In genomic region chr3:47896736-47897135, GRCh38 we compare ENCODE assay signal across 21 cellular contexts.
A peak's percentile ranks its signal among the peaks of the same experiment; 100 is the strongest.
DNase-seq lines count a peak whose midpoint lies in the region; ATAC-seq, FAIRE-seq and TF ChIP-seq lines count a peak whose summit lies in the region.
"Had no signal": no experiment of that assay in that cellular context is flagged by ENCODE, and none has a peak within 500 bp of the region (broad histone marks: within the 10 kb centered on the region; RNA-seq: fewer than 3 reads in every experiment).

No MANE protein-coding gene starts in this region.

- no peaks in the 10 kb centered on the region for H3K9me3 Mint-ChIP-seq in stimulated activated naive CD8-positive, alpha-beta T cell treated with anti-CD3 and anti-CD28 coated beads, Interleukin-15, Interleukin-2, amounts not matched to agents 100 ng/mL and 50 ng/mL, for 24 hours
- H3K9me3 Mint-ChIP-seq in astrocyte (ENCODE audit: unreplicated experiment) (peaks cover 1% of the 10 kb centered on the region), naive B cell (no peaks in the 10 kb centered on the region)
- no peaks in the 10 kb centered on the region for H3K9me3 Mint-ChIP-seq in stimulated activated naive CD8-positive, alpha-beta T cell treated with anti-CD3 and anti-CD28 coated beads, Interleukin-15, amount 100 ng/mL, for 72 hours
- H3K9me3 Mint-ChIP-seq in CD8-positive, alpha-beta memory T cell = no peaks in the 10 kb centered on the region
- H3K9me3 Mint-ChIP-seq: CD8-positive, alpha-beta T cell had no signal

- peaks cover 58% of the 10 kb centered on the region for H4K20me1 ChIP-seq in astrocyte (ENCODE audit: insufficient read depth, low read length)

- peaks cover 38% of the 10 kb centered on the region for H3K36me3 Mint-ChIP-seq in stimulated activated naive CD8-positive, alpha-beta T cell treated with anti-CD3 and anti-CD28 coated beads, Interleukin-15, Interleukin-2, amounts not matched to agents 100 ng/mL and 50 ng/mL, for 24 hours (ENCODE audit: low read depth)
- peaks cover 24% of the 10 kb centered on the region for H3K36me3 Mint-ChIP-seq in astrocyte (ENCODE audit: low read depth, unreplicated experiment)
- peaks cover 0 to 21% of the 10 kb centered on the region in 2 donors for H3K36me3 Mint-ChIP-seq in naive B cell
- H3K36me3 Mint-ChIP-seq in CD8-positive, alpha-beta memory T cell = peaks cover 0 to 63% (median 13%) of the 10 kb centered on the region in 3 donors

- no peak overlapping the region for H3K27ac ChIP-seq in astrocyte (ENCODE audit: low read depth, low read length)
- no peak overlapping the region for H3K27ac ChIP-seq in CD8-positive, alpha-beta memory T cell (ENCODE audit: low read depth, low read length)
- H3K27ac ChIP-seq: BLaER1 treated with 17β-estradiol and CSF1 and Interleukin-3, amounts not matched to agents 10 nM and 100 nM; HL-60 had no signal

- ATAC-seq in stimulated activated naive CD8-positive, alpha-beta T cell treated with anti-CD3 and anti-CD28 coated beads, Interleukin-15, Interleukin-2, amounts not matched to agents 100 U/mL and 50 U/mL, for 24 hours = no peak
- ATAC-seq in naive B cell (ENCODE audit: low read depth in 2 of 2) = no peak
- no peak for ATAC-seq in stimulated activated naive CD8-positive, alpha-beta T cell treated with anti-CD3 and anti-CD28 coated beads, Interleukin-15, amount 100 ng/mL, for 72 hours
- no peak for ATAC-seq in GM21360 (IDR thresholded peaks at IDR 0.05; ENCODE audit: unreplicated experiment)
- ATAC-seq: CD8-positive, alpha-beta T cell; GM12878 had no signal

- CTCF ChIA-PET in CD8-positive, alpha-beta memory T cell (lab: Charles Lee) = no interaction called here

- no peaks in the 10 kb centered on the region for H3K4me1 ChIP-seq in astrocyte (ENCODE audit: insufficient read depth, low read length)
- no peaks in the 10 kb centered on the region for H3K4me1 ChIP-seq in CD8-positive, alpha-beta memory T cell (ENCODE audit: insufficient read depth, low read length)
- H3K4me1 ChIP-seq: BLaER1 treated with 17β-estradiol and CSF1 and Interleukin-3, amounts not matched to agents 10 nM and 100 nM had no signal

- H3K27me3 Mint-ChIP-seq in stimulated activated naive CD8-positive, alpha-beta T cell treated with anti-CD3 and anti-CD28 coated beads, Interleukin-15, Interleukin-2, amounts not matched to agents 100 ng/mL and 50 ng/mL, for 24 hours = no peaks in the 10 kb centered on the region
- H3K27me3 Mint-ChIP-seq in astrocyte (ENCODE audit: low read depth, unreplicated experiment) (no peaks in the 10 kb centered on the region), naive B cell (no peaks in the 10 kb centered on the region)
- H3K27me3 Mint-ChIP-seq in stimulated activated naive CD8-positive, alpha-beta T cell treated with anti-CD3 and anti-CD28 coated beads, Interleukin-15, amount 100 ng/mL, for 72 hours = no peaks in the 10 kb centered on the region
- H3K27me3 Mint-ChIP-seq in CD8-positive, alpha-beta memory T cell = no peaks in the 10 kb centered on the region
- H3K27me3 Mint-ChIP-seq: B cell had no signal

- H3K9me3 ChIP-seq in astrocyte (ENCODE audit: insufficient read depth, low read depth, low read length) = no peaks in the 10 kb centered on the region
- H3K9me3 ChIP-seq in CD8-positive, alpha-beta memory T cell (ENCODE audit: low read length) = no peaks in the 10 kb centered on the region
- H3K9me3 ChIP-seq: BLaER1 treated with 17β-estradiol and CSF1 and Interleukin-3, amounts not matched to agents 10 nM and 100 nM; HAP-1 had no signal

- H3K9ac ChIP-seq in astrocyte (ENCODE audit: low read length) = no peak overlapping the region
- H3K9ac ChIP-seq: BLaER1 treated with 17β-estradiol and CSF1 and Interleukin-3, amounts not matched to agents 10 nM and 100 nM had no signal

- H3K27ac Mint-ChIP-seq in stimulated activated naive CD8-positive, alpha-beta T cell treated with anti-CD3 and anti-CD28 coated beads, Interleukin-15, Interleukin-2, amounts not matched to agents 100 ng/mL and 50 ng/mL, for 24 hours = peak overlapping the region; percentile 8
- H3K27ac Mint-ChIP-seq in astrocyte (ENCODE audit: unreplicated experiment) (peak overlapping the region; percentile 69), naive B cell (peak overlapping the region in 4 of 6 donors; percentile 15 to 78 (median 36))
- peak overlapping the region; percentile 8 to 83 for H3K27ac Mint-ChIP-seq in stimulated activated naive CD8-positive, alpha-beta T cell treated with anti-CD3 and anti-CD28 coated beads, Interleukin-15, amount 100 ng/mL, for 72 hours
- peak overlapping the region in 1 of 8 donors; percentile 48 for H3K27ac Mint-ChIP-seq in CD8-positive, alpha-beta memory T cell
- H3K27ac Mint-ChIP-seq: B cell; CD8-positive, alpha-beta T cell had no signal

- H3K4me1 Mint-ChIP-seq in stimulated activated naive CD8-positive, alpha-beta T cell treated with anti-CD3 and anti-CD28 coated beads, Interleukin-15, Interleukin-2, amounts not matched to agents 100 ng/mL and 50 ng/mL, for 24 hours (ENCODE audit: low read depth) = peaks cover 5% of the 10 kb centered on the region
- H3K4me1 Mint-ChIP-seq in astrocyte (ENCODE audit: low read depth, unreplicated experiment) (peaks cover 9% of the 10 kb centered on the region), naive B cell (peaks cover 0 to 4% (median 0%) of the 10 kb centered on the region in 3 donors)
- peaks cover 13% of the 10 kb centered on the region for H3K4me1 Mint-ChIP-seq in stimulated activated naive CD8-positive, alpha-beta T cell treated with anti-CD3 and anti-CD28 coated beads, Interleukin-15, amount 100 ng/mL, for 72 hours
- peaks cover 0 to 11% (median 4%) of the 10 kb centered on the region in 3 donors for H3K4me1 Mint-ChIP-seq in CD8-positive, alpha-beta memory T cell
- H3K4me1 Mint-ChIP-seq: B cell had no signal

- no peak for FAIRE-seq in astrocyte (lab: Jason Lieb, UNC)
- FAIRE-seq: GM12878, GM19239, H1 had no signal

- no peak overlapping the region for H3K4me3 Mint-ChIP-seq in stimulated activated naive CD8-positive, alpha-beta T cell treated with anti-CD3 and anti-CD28 coated beads, Interleukin-15, Interleukin-2, amounts not matched to agents 100 ng/mL and 50 ng/mL, for 24 hours
- H3K4me3 Mint-ChIP-seq in astrocyte (ENCODE audit: unreplicated experiment) (no peak overlapping the region), naive B cell (no peak overlapping the region)
- no peak overlapping the region for H3K4me3 Mint-ChIP-seq in stimulated activated naive CD8-positive, alpha-beta T cell treated with anti-CD3 and anti-CD28 coated beads, Interleukin-15, amount 100 ng/mL, for 72 hours
- H3K4me3 Mint-ChIP-seq in CD8-positive, alpha-beta memory T cell = no peak overlapping the region
- H3K4me3 Mint-ChIP-seq: B cell; CD8-positive, alpha-beta T cell had no signal

- no peak overlapping the region for H3K4me3 ChIP-seq in astrocyte (ENCODE audit: insufficient read depth, low read depth, low read length)
- no peak overlapping the region for H3K4me3 ChIP-seq in CD8-positive, alpha-beta memory T cell (ENCODE audit: low read length)
- H3K4me3 ChIP-seq: BLaER1 treated with 17β-estradiol and CSF1 and Interleukin-3, amounts not matched to agents 10 nM and 100 nM; GM12878; HAP-1 had no signal

- no peak overlapping the region for H2AFZ ChIP-seq in astrocyte (ENCODE audit: low read depth, low read length)

- H3K36me3 ChIP-seq in astrocyte (ENCODE audit: insufficient read depth, low read length) = peaks cover 36% of the 10 kb centered on the region
- peaks cover 6% of the 10 kb centered on the region for H3K36me3 ChIP-seq in CD8-positive, alpha-beta memory T cell (ENCODE audit: insufficient read depth, low read length)

- TF ChIP-seq CTCF in astrocyte (IDR thresholded peaks at IDR 0.05; ENCODE audit: insufficient read depth, low read depth, low read length) = no peak

- DNase-seq in stimulated activated naive CD8-positive, alpha-beta T cell treated with anti-CD3 and anti-CD28 coated beads, Interleukin-15, Interleukin-2, amounts not matched to agents 100 U/mL and 50 U/mL, for 24 hours = no peak
- DNase-seq in astrocyte (ENCODE audit: low read depth) (no peak), naive B cell (no peak), hepatic stellate cell (ENCODE audit: low spot score) (no peak)
- no peak for DNase-seq in stimulated activated naive CD8-positive, alpha-beta T cell treated with anti-CD3 and anti-CD28 coated beads, Interleukin-15, amount 100 ng/mL, for 72 hours
- no peak for DNase-seq in CD8-positive, alpha-beta memory T cell
- DNase-seq: CD8-positive, alpha-beta T cell; COR-L47; DMS 273 treated with DMSO at 0.1 percent for 48 hours; DMS53; DND-41; EL had no signal

- no peaks in the 10 kb centered on the region for H3K27me3 ChIP-seq in astrocyte (ENCODE audit: insufficient read depth, low read length)
- no peaks in the 10 kb centered on the region for H3K27me3 ChIP-seq in CD8-positive, alpha-beta memory T cell (ENCODE audit: insufficient read depth, low read length, poor library complexity, severe bottlenecking)
- H3K27me3 ChIP-seq: BLaER1 treated with 17β-estradiol and CSF1 and Interleukin-3, amounts not matched to agents 10 nM and 100 nM had no signal

- POLR2A ChIA-PET in CD8-positive, alpha-beta memory T cell (lab: Charles Lee) = no interaction called here

- H3K4me2 ChIP-seq in astrocyte (ENCODE audit: low read length) = no peak overlapping the region
- H3K4me2 ChIP-seq: BLaER1 treated with 17β-estradiol and CSF1 and Interleukin-3, amounts not matched to agents 10 nM and 100 nM had no signal

- peaks cover 22% of the 10 kb centered on the region for H3K79me2 ChIP-seq in astrocyte (ENCODE audit: insufficient read depth, low read length)
